2 cellular contexts compared by ENCODE assay signal in genomic region chr6:10569392-10570127, GRCh38.
A peak's percentile ranks its signal among the peaks of the same experiment; 100 is the strongest.
TF ChIP-seq lines count a peak whose summit lies in the region.

No MANE protein-coding gene starts in this region.

TF ChIP-seq in HEK293, 187 proteins besides CTCF, POLR2A, EP300 and RAD21 (continued from another document):
- 0 out of 2 replicates have a peak, but pooled peaks have one; percentile 2 for TF ChIP-seq ZSCAN4 (tag by site-specific recombination; IDR thresholded peaks at IDR 0.05)
- TF ChIP-seq REST (tag by site-specific recombination; IDR thresholded peaks at IDR 0.05), result no peak
- no peak for TF ChIP-seq ZNF394 (tag by site-specific recombination; IDR thresholded peaks at IDR 0.05; ENCODE audit: borderline replicate concordance)
- TF ChIP-seq ZSCAN23 (tag by site-specific recombination; IDR thresholded peaks at IDR 0.05), result no peak
- no peak for TF ChIP-seq ZNF112 (tag by site-specific recombination; IDR thresholded peaks at IDR 0.05)
- TF ChIP-seq ZNF223 (tag by site-specific recombination; IDR thresholded peaks at IDR 0.05), result no peak
- TF ChIP-seq ZXDB (tag by site-specific recombination; IDR thresholded peaks at IDR 0.05), result no peak
- peak; percentile 81 for TF ChIP-seq ZNF366 (tag by site-specific recombination; conservative IDR thresholded peaks at IDR 0.05)
- TF ChIP-seq ZNF548 (tag by site-specific recombination; IDR thresholded peaks at IDR 0.05), result no peak
- TF ChIP-seq SCRT2 (tag by site-specific recombination; IDR thresholded peaks at IDR 0.05), result no peak
- no peak for TF ChIP-seq ZNF114 (tag by site-specific recombination; IDR thresholded peaks at IDR 0.05)
- TF ChIP-seq ZNF157 (tag by site-specific recombination; IDR thresholded peaks at IDR 0.05), result no peak

TF ChIP-seq in K562, 482 proteins besides CTCF, POLR2A, EP300 and RAD21 (continued from another document):
- TF ChIP-seq ZNF512 (tag; IDR thresholded peaks at IDR 0.05) (peak; percentile 71), STAT6 (CRISPR knock-in tag; IDR thresholded peaks at IDR 0.05) (no peak), GABPB2 (CRISPR knock-in tag; conservative IDR thresholded peaks at IDR 0.05) (no peak), SMARCE1 (IDR thresholded peaks at IDR 0.05) (no peak), POLR2AphosphoS2 (IDR thresholded peaks at IDR 0.05; ENCODE audit: low read length) (no peak), PREB (CRISPR knock-in tag; IDR thresholded peaks at IDR 0.05) (no peak), HDGF (IDR thresholded peaks at IDR 0.05) (no peak)
TF ChIP-seq in K562: peak in this region for 1.
